Comparison of ENCODE assay signal across 8 cellular contexts in the genomic region with DNA sequence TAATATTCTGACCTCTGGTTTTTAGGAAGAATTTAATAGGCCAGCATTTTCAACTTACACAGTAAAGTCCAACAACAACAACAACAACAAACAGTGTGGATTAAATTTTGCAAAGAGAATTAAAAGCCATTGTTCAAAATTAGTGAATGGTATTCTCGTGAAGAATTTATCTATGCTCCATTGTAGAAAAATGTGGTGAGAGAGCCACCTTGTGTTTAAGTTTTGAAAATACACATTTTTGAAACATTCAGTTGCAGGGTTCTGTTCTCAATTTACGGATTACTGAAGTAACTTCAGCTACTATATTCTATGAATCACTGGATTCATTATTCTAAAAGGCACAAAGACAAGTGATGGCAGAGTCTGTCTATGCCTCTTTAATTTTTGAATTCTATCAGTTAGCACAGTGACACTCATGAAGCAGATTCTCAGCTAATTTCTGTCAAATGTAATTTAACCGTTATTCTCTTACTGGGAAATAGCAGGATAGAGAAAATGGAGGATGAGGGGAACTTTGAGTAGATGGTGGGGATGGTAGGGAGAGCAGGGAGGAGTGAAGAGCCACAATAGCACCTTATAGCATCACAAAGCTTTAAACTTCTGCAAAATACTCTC. TPM values are rescaled to one million over a fixed set of nuclear protein-coding genes. Genes with fewer than 3 reads are reported as not detected.
DNase-seq lines count a peak whose midpoint lies in the region; ATAC-seq, FAIRE-seq and TF ChIP-seq lines count a peak whose summit lies in the region.

No MANE protein-coding gene starts in this region.

- CTCF ChIA-PET in CD4-positive, alpha-beta memory T cell (lab: Charles Lee; ENCODE audit: partially characterized antibody) = interaction anchor here (0.7 to 1.8 kb wide), 27 partner anchors 13 to 1863 kb away, joined by 3 to 19 read pairs (median 3); a partner anchor contains a TSS

- no peaks in the 10 kb centered on the region for H3K9me3 Mint-ChIP-seq in CD4-positive, alpha-beta memory T cell
- peaks cover 20% of the 10 kb centered on the region for H3K9me3 Mint-ChIP-seq in mesothelial cell of epicardium

- no peaks in the 10 kb centered on the region for H3K4me1 Mint-ChIP-seq in CD4-positive, alpha-beta memory T cell
- H3K4me1 Mint-ChIP-seq in mesothelial cell of epicardium = no peaks in the 10 kb centered on the region

- H3K4me3 ChIP-seq in CD4-positive, alpha-beta memory T cell (ENCODE audit: low read length in 2 of 2) = no peak overlapping the region

- no peaks in the 10 kb centered on the region for H3K27me3 ChIP-seq in CD4-positive, alpha-beta memory T cell (ENCODE audit: insufficient read depth, low read length)

- TF ChIP-seq CTCF in mesothelial cell of epicardium (IDR thresholded peaks at IDR 0.05; ENCODE audit: unreplicated experiment) = peak; percentile 76

- H3K27ac ChIP-seq in CD4-positive, alpha-beta memory T cell (ENCODE audit: low read depth, low read length) = no peak overlapping the region

- POLR2A ChIA-PET in CD4-positive, alpha-beta memory T cell (lab: Charles Lee; ENCODE audit: partially characterized antibody) = interaction anchor here (0.7 kb wide), 1 partner anchor 254 kb away, joined by 3 read pairs; no protein-coding TSS in a partner anchor

- H3K36me3 Mint-ChIP-seq in CD4-positive, alpha-beta memory T cell = no peaks in the 10 kb centered on the region
- H3K36me3 Mint-ChIP-seq in mesothelial cell of epicardium = no peaks in the 10 kb centered on the region

- no peaks in the 10 kb centered on the region for H3K4me1 ChIP-seq in CD4-positive, alpha-beta memory T cell (ENCODE audit: insufficient read depth, low read length)

- ATAC-seq in GM19395 (IDR thresholded peaks at IDR 0.05; ENCODE audit: unreplicated experiment) (peak; percentile 53), HG03045 (IDR thresholded peaks at IDR 0.05; ENCODE audit: unreplicated experiment) (no peak)

- H3K27ac Mint-ChIP-seq in CD4-positive, alpha-beta memory T cell = no peak overlapping the region
- no peak overlapping the region for H3K27ac Mint-ChIP-seq in mesothelial cell of epicardium

- no peak overlapping the region for H3K4me3 Mint-ChIP-seq in CD4-positive, alpha-beta memory T cell
- no peak overlapping the region for H3K4me3 Mint-ChIP-seq in mesothelial cell of epicardium

- DNase-seq in CD4-positive, alpha-beta memory T cell = peak in 4 of 5 donors; percentile 29 to 40 (median 33)
- DNase-seq in NCI-H446 (lab: John Stamatoyannopoulos, UW) (peak; percentile 7 to 40), mesothelial cell of epicardium (ENCODE audit: low spot score in 2 of 2, unreplicated experiment in 2 of 2) (no peak), nucleus accumbens (lab: John Stamatoyannopoulos, UW) (no peak)
- no peak for DNase-seq in stimulated activated CD4-positive, alpha-beta T cell treated with anti-CD3 and anti-CD28 coated beads, Interleukin-12 subunit alpha, Interleukin-12 subunit beta, amount 100 ng/mL, for 4 hours

- H3K9me3 ChIP-seq in CD4-positive, alpha-beta memory T cell (ENCODE audit: control insufficient read depth in 1 of 2, low read length in 2 of 2) = no peaks in the 10 kb centered on the region

- FAIRE-seq in colon (lab: Jason Lieb, UNC) = peak; percentile 38

- intact Hi-C loops in CD4-positive, alpha-beta memory T cell (cut with micrococcal nuclease) = loop anchor here (1.0 to 10.0 kb wide), 8 partner anchors 113 to 1493 kb away; a partner anchor contains a TSS

- H3K27me3 Mint-ChIP-seq in CD4-positive, alpha-beta memory T cell = peaks cover 5 to 6% of the 10 kb centered on the region in 2 donors
- peaks cover 7% of the 10 kb centered on the region for H3K27me3 Mint-ChIP-seq in mesothelial cell of epicardium (ENCODE audit: low read depth)

- H3K36me3 ChIP-seq in CD4-positive, alpha-beta memory T cell (ENCODE audit: insufficient read depth, low read length) = no peaks in the 10 kb centered on the region

RNA-seq across cellular contexts. Expression of a gene that starts 11.0 kb away (rescaled TPM):
- total RNA-seq in CD4-positive, alpha-beta memory T cell = 1 to 10 TPM; 5.9 to 6.9 TPM
- polyA plus RNA-seq in CD4-positive, alpha-beta memory T cell = 1 to 10 TPM; 1.3 to 2.4 TPM
- total RNA-seq in mesothelial cell of epicardium = not detected in 3 replicates

RNA-seq across cellular contexts. Expression of a gene that starts 44.1 kb away (rescaled TPM):
- total RNA-seq in CD4-positive, alpha-beta memory T cell = 1 to 10 TPM in 1 of 2 experiments, under 1 TPM in 1; 0.86 to 1.4 TPM
- under 1 TPM in 1 of 2 donors, not detected in 1; 0.64 TPM for polyA plus RNA-seq in CD4-positive, alpha-beta memory T cell
- 84.5 to 95.8 TPM (median 86.9 TPM) in 3 replicates for total RNA-seq in mesothelial cell of epicardium

Comparison
In these comparisons a context has a peak if more than half of its experiments do, and no peak if none do; other contexts are left out.
1. DNase-seq: peak in CD4-positive, alpha-beta memory T cell (4 of 5) and NCI-H446 (2 of 2); none in mesothelial cell of epicardium (0 of 2), nucleus accumbens (0 of 56) and stimulated activated CD4-positive, alpha-beta T cell treated with anti-CD3 and anti-CD28 coated beads, Interleukin-12 subunit alpha, Interleukin-12 subunit beta, amount 100 ng/mL, for 4 hours (single experiment).
2. RNA of a gene that starts 44.1 kb away (total RNA-seq): 84.5 to 95.8 TPM in mesothelial cell of epicardium; 0.86 to 1.4 TPM in CD4-positive, alpha-beta memory T cell; every median in the first group is over 10 times any median in the second.